In genomic region chr16:57462209-57462977, GRCh38 we compare ENCODE assay signal across 1 cellular context.
TF ChIP-seq lines count a peak whose summit lies in the region.

POLR2C (plus strand) TSS chr16:57462679; CDS start chr16:57462725, 46 bp downstream.

TF ChIP-seq in HepG2, 621 proteins besides CTCF, POLR2A, EP300 and RAD21 (continued from another document and continues in another):
- TF ChIP-seq ZNF574 (CRISPR knock-in tag; IDR thresholded peaks at IDR 0.05) (peak; percentile 100), ZBED4 (CRISPR knock-in tag; IDR thresholded peaks at IDR 0.05; ENCODE audit: borderline replicate concordance) (peak; percentile 91), ZNF468 (CRISPR knock-in tag; IDR thresholded peaks at IDR 0.05) (peak; percentile 88; the same call in 1 of the 2 replicates), PITX1 (CRISPR knock-in tag; IDR thresholded peaks at IDR 0.05) (peak; percentile 69), ZMAT3 (CRISPR knock-in tag; conservative IDR thresholded peaks at IDR 0.05) (peak; percentile 94), THAP8 (CRISPR knock-in tag; IDR thresholded peaks at IDR 0.05; ENCODE audit: borderline replicate concordance) (0 out of 2 replicates have a peak, but pooled peaks have one; percentile 58), CERS6 (CRISPR knock-in tag; IDR thresholded peaks at IDR 0.05) (no peak), ZNF354B (CRISPR knock-in tag; IDR thresholded peaks at IDR 0.05) (no peak), ZIK1 (CRISPR knock-in tag; IDR thresholded peaks at IDR 0.05; ENCODE audit: borderline replicate concordance, low read depth) (peak; percentile 68; the same call in 1 of the 2 replicates), EED (CRISPR knock-in tag; IDR thresholded peaks at IDR 0.05) (peak; percentile 31; the same call in 1 of the 2 replicates), CAMTA2 (CRISPR knock-in tag; IDR thresholded peaks at IDR 0.05; ENCODE audit: borderline replicate concordance) (no peak), TARDBP (CRISPR knock-in tag; IDR thresholded peaks at IDR 0.05) (peak; percentile 90), HOMEZ (CRISPR knock-in tag; IDR thresholded peaks at IDR 0.05; ENCODE audit: low read depth) (peak; percentile 73; the same call in 1 of the 2 replicates), ZNF770 (CRISPR knock-in tag; IDR thresholded peaks at IDR 0.05) (peak; percentile 65), PATZ1 (CRISPR knock-in tag; IDR thresholded peaks at IDR 0.05) (peak; percentile 87), ZNF619 (CRISPR knock-in tag; IDR thresholded peaks at IDR 0.05) (peak; percentile 98), TRIM22 (IDR thresholded peaks at IDR 0.05) (no peak), PHF21A (CRISPR knock-in tag; IDR thresholded peaks at IDR 0.05) (no peak), ZNF3 (CRISPR knock-in tag; IDR thresholded peaks at IDR 0.05) (no peak), PAWR (CRISPR knock-in tag; IDR thresholded peaks at IDR 0.05; ENCODE audit: borderline replicate concordance) (no peak; the same call in 1 of the 2 replicates), XRCC5 (optimal IDR thresholded peaks at IDR 0.05; ENCODE audit: low read length) (peak; percentile 99), GLMP (CRISPR knock-in tag; IDR thresholded peaks at IDR 0.05; ENCODE audit: borderline replicate concordance) (no peak), ELK4 (CRISPR knock-in tag; IDR thresholded peaks at IDR 0.05; ENCODE audit: borderline replicate concordance) (peak; percentile 49; the same call in 1 of the 2 replicates), BCL3 (CRISPR knock-in tag; IDR thresholded peaks at IDR 0.05) (peak; percentile 44; the same call in 1 of the 2 replicates), ZSCAN31 (CRISPR knock-in tag; IDR thresholded peaks at IDR 0.05; ENCODE audit: low read depth) (peak; percentile 89), ZNF577 (CRISPR knock-in tag; IDR thresholded peaks at IDR 0.05; ENCODE audit: borderline replicate concordance, low read depth) (no peak), ZNF207 (IDR thresholded peaks at IDR 0.05; ENCODE audit: borderline replicate concordance) (no peak), HOXA5 (CRISPR knock-in tag; IDR thresholded peaks at IDR 0.05) (peak; percentile 96), HNRNPK (IDR thresholded peaks at IDR 0.05; ENCODE audit: low read depth, low read length, poor library complexity, severe bottlenecking) (no peak), ZNF543 (CRISPR knock-in tag; IDR thresholded peaks at IDR 0.05) (no peak), STAT5B (CRISPR knock-in tag; IDR thresholded peaks at IDR 0.05) (peak; percentile 87; the same call in 1 of the 2 replicates), ATF5 (CRISPR knock-in tag; IDR thresholded peaks at IDR 0.05; ENCODE audit: low read depth) (peak; percentile 33; the same call in 1 of the 2 replicates), CC2D1A (CRISPR knock-in tag; IDR thresholded peaks at IDR 0.05) (no peak), PLRG1 (conservative IDR thresholded peaks at IDR 0.05) (no peak), ZFP82 (CRISPR knock-in tag; IDR thresholded peaks at IDR 0.05; ENCODE audit: borderline replicate concordance) (no peak), NR2F6 (IDR thresholded peaks at IDR 0.05) (no peak; the same call in 1 of the 2 replicates), NR2F6 (CRISPR knock-in tag; IDR thresholded peaks at IDR 0.05) (peak; percentile 78)
